In genomic region chr20:47805951-47806350, GRCh38 we compare ENCODE assay signal across 30 cellular contexts.
"Had no signal": no experiment of that assay in that cellular context is flagged by ENCODE, and none has a peak within 500 bp of the region (broad histone marks: within the 10 kb centered on the region; RNA-seq: fewer than 3 reads in every experiment).

No MANE protein-coding gene starts in this region.

- ATAC-seq: activated naive CD4-positive, alpha-beta T cell treated with anti-CD3 and anti-CD28 coated beads, Interleukin-2, amount 50 U/mL, for 72 hours; natural killer cell treated with Interleukin-12 subunit alpha and Interleukin-12 subunit beta and Interleukin-15 and Interleukin-18, amount 100 ng/mL, for 72 hours; stimulated activated memory B cell treated with anti-CD40 and anti-IgM and Interleukin-4, amounts not matched to agents 10 μg/mL and 1 μg/mL and 100 μg/mL, for 72 hours; stimulated activated naive CD8-positive, alpha-beta T cell treated with anti-CD3 and anti-CD28 coated beads, Interleukin-15, amount 100 ng/mL, for 72 hours; T-helper 17 cell had no signal

- H3K4me3 Mint-ChIP-seq: activated CD4-positive, alpha-beta memory T cell treated with anti-CD3 and anti-CD28 coated beads, Interleukin-2, amount 10 ng/mL, durations not matched to agents 7 days and 5 days; activated CD4-positive, alpha-beta T cell treated with anti-CD3 and anti-CD28 coated beads, Interleukin-2, amount 10 ng/mL, durations not matched to agents 7 days and 5 days; central memory CD8-positive, alpha-beta T cell; dendritic cell treated with granulocyte-macrophage colony-stimulating factor and Interleukin-4, amounts not matched to agents 40 ng/mL and 50 ng/mL, for 4 days; natural killer cell treated with Interleukin-12 subunit alpha and Interleukin-12 subunit beta and Interleukin-15 and Interleukin-18, amount 100 ng/mL, for 72 hours; stimulated activated memory B cell treated with anti-CD40 and anti-IgM and Interleukin-4, amounts not matched to agents 10 μg/mL and 1 μg/mL and 100 μg/mL, for 72 hours; stimulated activated naive CD8-positive, alpha-beta T cell treated with anti-CD3 and anti-CD28 coated beads, Interleukin-15, amount 100 ng/mL, for 72 hours; T-helper 17 cell; type B pancreatic cell had no signal

- H3K4me1 ChIP-seq: breast epithelium, right lobe of liver, uterus had no signal

- H3K36me3 Mint-ChIP-seq: activated naive CD4-positive, alpha-beta T cell treated with anti-CD3 and anti-CD28 coated beads, Interleukin-2, amount 50 U/mL, for 72 hours; natural killer cell treated with Interleukin-12 subunit alpha and Interleukin-12 subunit beta and Interleukin-15 and Interleukin-18, amount 100 ng/mL, for 72 hours; stimulated activated memory B cell treated with anti-CD40 and anti-IgM and Interleukin-4, amounts not matched to agents 10 μg/mL and 1 μg/mL and 100 μg/mL, for 72 hours; type B pancreatic cell had no signal

- H3K27me3 ChIP-seq: right lobe of liver, uterus had no signal

- H3K79me2 ChIP-seq: hepatocyte had no signal

- FAIRE-seq: keratinocyte had no signal

- H3K4me3 ChIP-seq: breast epithelium, esophagus squamous epithelium, hepatocyte, lung, right lobe of liver, skin epidermis, uterus had no signal

- H2AFZ ChIP-seq: hepatocyte had no signal

- H3K27ac Mint-ChIP-seq: activated CD4-positive, alpha-beta memory T cell treated with anti-CD3 and anti-CD28 coated beads, Interleukin-2, amount 10 ng/mL, durations not matched to agents 7 days and 5 days; activated CD4-positive, alpha-beta T cell treated with anti-CD3 and anti-CD28 coated beads, Interleukin-2, amount 10 ng/mL, durations not matched to agents 7 days and 5 days; activated naive CD4-positive, alpha-beta T cell treated with anti-CD3 and anti-CD28 coated beads, Interleukin-2, amount 50 U/mL, for 72 hours; activated T-helper 2 cell treated with anti-CD3 and anti-CD28 coated beads, Interferon-gamma antibody, Interleukin-2, Interleukin-4, amounts not matched to agents 10 μg/mL and 5 μg/mL and 100 μg/mL, durations not matched to agents 14 hours and 24 hours and 36 hours; dendritic cell treated with granulocyte-macrophage colony-stimulating factor and Interleukin-4, amounts not matched to agents 40 ng/mL and 50 ng/mL, for 4 days; natural killer cell treated with Interleukin-12 subunit alpha and Interleukin-12 subunit beta and Interleukin-15 and Interleukin-18, amount 100 ng/mL, for 72 hours; stimulated activated memory B cell treated with anti-CD40 and anti-IgM and Interleukin-4, amounts not matched to agents 10 μg/mL and 1 μg/mL and 100 μg/mL, for 72 hours; stimulated activated naive CD8-positive, alpha-beta T cell treated with anti-CD3 and anti-CD28 coated beads, Interleukin-15, amount 100 ng/mL, for 72 hours; T-helper 17 cell; type B pancreatic cell had no signal

- DNase-seq: activated CD4-positive, alpha-beta memory T cell treated with anti-CD3 and anti-CD28 coated beads, Interleukin-2, amount 10 ng/mL, durations not matched to agents 7 days and 5 days; activated CD4-positive, alpha-beta T cell treated with anti-CD3 and anti-CD28 coated beads for 1 hour; activated CD4-positive, alpha-beta T cell treated with anti-CD3 and anti-CD28 coated beads, Interleukin-2, amount 10 ng/mL, durations not matched to agents 7 days and 5 days; activated CD8-positive, alpha-beta memory T cell treated with anti-CD3 and anti-CD28 coated beads, Interleukin-2, amount 50 U/mL, for 48 hours; activated naive CD4-positive, alpha-beta T cell; activated T-cell treated with anti-CD3 and anti-CD28 coated beads, Interleukin-2, amount 50 U/mL, for 48 hours; esophagus squamous epithelium; foreskin melanocyte; mesendoderm; right lobe of liver; stimulated activated CD4-positive, alpha-beta T cell treated with anti-CD3 and anti-CD28 coated beads, Interleukin-1b, Interleukin-23, amount 100 ng/mL, for 48 hours; stimulated activated CD4-positive, alpha-beta T cell treated with anti-CD3 and anti-CD28 coated beads, Interleukin-4, amount 100 ng/mL, for 4 hours; stimulated activated CD8-positive, alpha-beta memory T cell treated with anti-CD3 and anti-CD28 coated beads, Interleukin-4, amount 100 ng/mL, for 48 hours; stimulated activated naive CD8-positive, alpha-beta T cell treated with anti-CD3 and anti-CD28 coated beads, Interleukin-15, amount 100 ng/mL, for 72 hours; substantia nigra; T-helper 17 cell had no signal

- H3K4me1 Mint-ChIP-seq: activated CD4-positive, alpha-beta memory T cell treated with anti-CD3 and anti-CD28 coated beads, Interleukin-2, amount 10 ng/mL, durations not matched to agents 7 days and 5 days; activated CD4-positive, alpha-beta T cell treated with anti-CD3 and anti-CD28 coated beads, Interleukin-2, amount 10 ng/mL, durations not matched to agents 7 days and 5 days; central memory CD8-positive, alpha-beta T cell; stimulated activated memory B cell treated with anti-CD40 and anti-IgM and Interleukin-4, amounts not matched to agents 10 μg/mL and 1 μg/mL and 100 μg/mL, for 72 hours; stimulated activated naive CD8-positive, alpha-beta T cell treated with anti-CD3 and anti-CD28 coated beads, Interleukin-15, amount 100 ng/mL, for 72 hours; T-helper 17 cell had no signal

- H3K9me3 Mint-ChIP-seq: activated CD4-positive, alpha-beta memory T cell treated with anti-CD3 and anti-CD28 coated beads, Interleukin-2, amount 10 ng/mL, durations not matched to agents 7 days and 5 days; activated CD4-positive, alpha-beta T cell treated with anti-CD3 and anti-CD28 coated beads, Interleukin-2, amount 10 ng/mL, durations not matched to agents 7 days and 5 days; activated naive CD4-positive, alpha-beta T cell treated with anti-CD3 and anti-CD28 coated beads, Interleukin-2, amount 50 U/mL, for 72 hours; activated T-helper 2 cell treated with anti-CD3 and anti-CD28 coated beads, Interferon-gamma antibody, Interleukin-2, Interleukin-4, amounts not matched to agents 10 μg/mL and 5 μg/mL and 100 μg/mL, durations not matched to agents 14 hours and 24 hours and 36 hours; central memory CD8-positive, alpha-beta T cell; dendritic cell treated with granulocyte-macrophage colony-stimulating factor and Interleukin-4, amounts not matched to agents 40 ng/mL and 50 ng/mL, for 4 days; natural killer cell treated with Interleukin-12 subunit alpha and Interleukin-12 subunit beta and Interleukin-15 and Interleukin-18, amount 100 ng/mL, for 72 hours; stimulated activated memory B cell treated with anti-CD40 and anti-IgM and Interleukin-4, amounts not matched to agents 10 μg/mL and 1 μg/mL and 100 μg/mL, for 72 hours; stimulated activated naive CD8-positive, alpha-beta T cell treated with anti-CD3 and anti-CD28 coated beads, Interleukin-15, amount 100 ng/mL, for 72 hours; type B pancreatic cell had no signal

- H3K27me3 Mint-ChIP-seq: stimulated activated naive CD8-positive, alpha-beta T cell treated with anti-CD3 and anti-CD28 coated beads, Interleukin-15, amount 100 ng/mL, for 72 hours had no signal

- H3K9me3 ChIP-seq: breast epithelium, esophagus squamous epithelium, right lobe of liver, uterus had no signal

- H3K27ac ChIP-seq: breast epithelium, epithelial cell of prostate, esophagus squamous epithelium, hepatocyte, right lobe of liver, skin epidermis, uterus had no signal

- H3K4me2 ChIP-seq: hepatocyte had no signal

- H3K36me3 ChIP-seq: breast epithelium, esophagus squamous epithelium, right lobe of liver, uterus had no signal
